In genomic region chr1:11682287-11682771, GRCh38 we compare ENCODE assay signal across 1 cellular context.
TF ChIP-seq lines count a peak whose summit lies in the region.

No MANE protein-coding gene starts in this region.

TF ChIP-seq in GM23338, 12 proteins besides CTCF, POLR2A, EP300 and RAD21:
- no peak for TF ChIP-seq JUNB (IDR thresholded peaks at IDR 0.05; ENCODE audit: unreplicated experiment)
- no peak for TF ChIP-seq ZNF331 (CRISPR knock-in tag; IDR thresholded peaks at IDR 0.05; ENCODE audit: low read depth)
- TF ChIP-seq, protein P1, sequence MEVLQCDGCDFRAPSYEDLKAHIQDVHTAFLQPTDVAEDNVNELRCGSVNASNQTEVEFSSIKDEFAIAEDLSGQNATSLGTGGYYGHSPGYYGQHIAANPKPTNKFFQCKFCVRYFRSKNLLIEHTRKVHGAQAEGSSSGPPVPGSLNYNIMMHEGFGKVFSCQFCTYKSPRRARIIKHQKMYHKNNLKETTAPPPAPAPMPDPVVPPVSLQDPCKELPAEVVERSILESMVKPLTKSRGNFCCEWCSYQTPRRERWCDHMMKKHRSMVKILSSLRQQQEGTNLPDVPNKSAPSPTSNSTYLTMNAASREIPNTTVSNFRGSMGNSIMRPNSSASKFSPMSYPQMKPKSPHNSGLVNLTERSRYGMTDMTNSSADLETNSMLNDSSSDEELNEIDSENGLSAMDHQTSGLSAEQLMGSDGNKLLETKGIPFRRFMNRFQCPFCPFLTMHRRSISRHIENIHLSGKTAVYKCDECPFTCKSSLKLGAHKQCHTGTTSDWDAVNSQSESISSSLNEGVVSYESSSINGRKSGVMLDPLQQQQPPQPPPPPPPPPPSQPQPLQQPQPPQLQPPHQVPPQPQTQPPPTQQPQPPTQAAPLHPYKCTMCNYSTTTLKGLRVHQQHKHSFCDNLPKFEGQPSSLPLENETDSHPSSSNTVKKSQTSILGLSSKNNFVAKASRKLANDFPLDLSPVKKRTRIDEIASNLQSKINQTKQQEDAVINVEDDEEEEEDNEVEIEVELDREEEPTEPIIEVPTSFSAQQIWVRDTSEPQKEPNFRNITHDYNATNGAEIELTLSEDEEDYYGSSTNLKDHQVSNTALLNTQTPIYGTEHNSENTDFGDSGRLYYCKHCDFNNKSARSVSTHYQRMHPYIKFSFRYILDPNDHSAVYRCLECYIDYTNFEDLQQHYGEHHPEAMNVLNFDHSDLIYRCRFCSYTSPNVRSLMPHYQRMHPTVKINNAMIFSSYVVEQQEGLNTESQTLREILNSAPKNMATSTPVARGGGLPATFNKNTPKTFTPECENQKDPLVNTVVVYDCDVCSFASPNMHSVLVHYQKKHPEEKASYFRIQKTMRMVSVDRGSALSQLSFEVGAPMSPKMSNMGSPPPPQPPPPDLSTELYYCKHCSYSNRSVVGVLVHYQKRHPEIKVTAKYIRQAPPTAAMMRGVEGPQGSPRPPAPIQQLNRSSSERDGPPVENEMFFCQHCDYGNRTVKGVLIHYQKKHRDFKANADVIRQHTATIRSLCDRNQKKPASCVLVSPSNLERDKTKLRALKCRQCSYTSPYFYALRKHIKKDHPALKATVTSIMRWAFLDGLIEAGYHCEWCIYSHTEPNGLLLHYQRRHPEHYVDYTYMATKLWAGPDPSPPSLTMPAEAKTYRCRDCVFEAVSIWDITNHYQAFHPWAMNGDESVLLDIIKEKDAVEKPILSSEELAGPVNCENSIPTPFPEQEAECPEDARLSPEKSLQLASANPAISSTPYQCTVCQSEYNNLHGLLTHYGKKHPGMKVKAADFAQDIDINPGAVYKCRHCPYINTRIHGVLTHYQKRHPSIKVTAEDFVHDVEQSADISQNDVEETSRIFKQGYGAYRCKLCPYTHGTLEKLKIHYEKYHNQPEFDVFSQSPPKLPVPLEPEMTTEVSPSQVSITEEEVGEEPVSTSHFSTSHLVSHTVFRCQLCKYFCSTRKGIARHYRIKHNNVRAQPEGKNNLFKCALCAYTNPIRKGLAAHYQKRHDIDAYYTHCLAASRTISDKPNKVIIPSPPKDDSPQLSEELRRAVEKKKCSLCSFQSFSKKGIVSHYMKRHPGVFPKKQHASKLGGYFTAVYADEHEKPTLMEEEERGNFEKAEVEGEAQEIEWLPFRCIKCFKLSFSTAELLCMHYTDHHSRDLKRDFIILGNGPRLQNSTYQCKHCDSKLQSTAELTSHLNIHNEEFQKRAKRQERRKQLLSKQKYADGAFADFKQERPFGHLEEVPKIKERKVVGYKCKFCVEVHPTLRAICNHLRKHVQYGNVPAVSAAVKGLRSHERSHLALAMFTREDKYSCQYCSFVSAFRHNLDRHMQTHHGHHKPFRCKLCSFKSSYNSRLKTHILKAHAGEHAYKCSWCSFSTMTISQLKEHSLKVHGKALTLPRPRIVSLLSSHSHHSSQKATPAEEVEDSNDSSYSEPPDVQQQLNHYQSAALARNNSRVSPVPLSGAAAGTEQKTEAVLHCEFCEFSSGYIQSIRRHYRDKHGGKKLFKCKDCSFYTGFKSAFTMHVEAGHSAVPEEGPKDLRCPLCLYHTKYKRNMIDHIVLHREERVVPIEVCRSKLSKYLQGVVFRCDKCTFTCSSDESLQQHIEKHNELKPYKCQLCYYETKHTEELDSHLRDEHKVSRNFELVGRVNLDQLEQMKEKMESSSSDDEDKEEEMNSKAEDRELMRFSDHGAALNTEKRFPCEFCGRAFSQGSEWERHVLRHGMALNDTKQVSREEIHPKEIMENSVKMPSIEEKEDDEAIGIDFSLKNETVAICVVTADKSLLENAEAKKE (CRISPR knock-in tag; IDR thresholded peaks at IDR 0.05), result no peak
- TF ChIP-seq, protein P2, sequence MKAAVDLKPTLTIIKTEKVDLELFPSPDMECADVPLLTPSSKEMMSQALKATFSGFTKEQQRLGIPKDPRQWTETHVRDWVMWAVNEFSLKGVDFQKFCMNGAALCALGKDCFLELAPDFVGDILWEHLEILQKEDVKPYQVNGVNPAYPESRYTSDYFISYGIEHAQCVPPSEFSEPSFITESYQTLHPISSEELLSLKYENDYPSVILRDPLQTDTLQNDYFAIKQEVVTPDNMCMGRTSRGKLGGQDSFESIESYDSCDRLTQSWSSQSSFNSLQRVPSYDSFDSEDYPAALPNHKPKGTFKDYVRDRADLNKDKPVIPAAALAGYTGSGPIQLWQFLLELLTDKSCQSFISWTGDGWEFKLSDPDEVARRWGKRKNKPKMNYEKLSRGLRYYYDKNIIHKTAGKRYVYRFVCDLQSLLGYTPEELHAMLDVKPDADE (IDR thresholded peaks at IDR 0.05), result no peak
- TF ChIP-seq EZH2phosphoT487 (IDR thresholded peaks at IDR 0.05; ENCODE audit: unreplicated experiment), result no peak
- TF ChIP-seq NANOG (IDR thresholded peaks at IDR 0.05; ENCODE audit: borderline replicate concordance), result peak; percentile 89
- no peak for TF ChIP-seq CREB1 (CRISPR knock-in tag; IDR thresholded peaks at IDR 0.05; ENCODE audit: low read depth)
- TF ChIP-seq ZNF114 (CRISPR knock-in tag; IDR thresholded peaks at IDR 0.05), result no peak
- TF ChIP-seq, protein P3, sequence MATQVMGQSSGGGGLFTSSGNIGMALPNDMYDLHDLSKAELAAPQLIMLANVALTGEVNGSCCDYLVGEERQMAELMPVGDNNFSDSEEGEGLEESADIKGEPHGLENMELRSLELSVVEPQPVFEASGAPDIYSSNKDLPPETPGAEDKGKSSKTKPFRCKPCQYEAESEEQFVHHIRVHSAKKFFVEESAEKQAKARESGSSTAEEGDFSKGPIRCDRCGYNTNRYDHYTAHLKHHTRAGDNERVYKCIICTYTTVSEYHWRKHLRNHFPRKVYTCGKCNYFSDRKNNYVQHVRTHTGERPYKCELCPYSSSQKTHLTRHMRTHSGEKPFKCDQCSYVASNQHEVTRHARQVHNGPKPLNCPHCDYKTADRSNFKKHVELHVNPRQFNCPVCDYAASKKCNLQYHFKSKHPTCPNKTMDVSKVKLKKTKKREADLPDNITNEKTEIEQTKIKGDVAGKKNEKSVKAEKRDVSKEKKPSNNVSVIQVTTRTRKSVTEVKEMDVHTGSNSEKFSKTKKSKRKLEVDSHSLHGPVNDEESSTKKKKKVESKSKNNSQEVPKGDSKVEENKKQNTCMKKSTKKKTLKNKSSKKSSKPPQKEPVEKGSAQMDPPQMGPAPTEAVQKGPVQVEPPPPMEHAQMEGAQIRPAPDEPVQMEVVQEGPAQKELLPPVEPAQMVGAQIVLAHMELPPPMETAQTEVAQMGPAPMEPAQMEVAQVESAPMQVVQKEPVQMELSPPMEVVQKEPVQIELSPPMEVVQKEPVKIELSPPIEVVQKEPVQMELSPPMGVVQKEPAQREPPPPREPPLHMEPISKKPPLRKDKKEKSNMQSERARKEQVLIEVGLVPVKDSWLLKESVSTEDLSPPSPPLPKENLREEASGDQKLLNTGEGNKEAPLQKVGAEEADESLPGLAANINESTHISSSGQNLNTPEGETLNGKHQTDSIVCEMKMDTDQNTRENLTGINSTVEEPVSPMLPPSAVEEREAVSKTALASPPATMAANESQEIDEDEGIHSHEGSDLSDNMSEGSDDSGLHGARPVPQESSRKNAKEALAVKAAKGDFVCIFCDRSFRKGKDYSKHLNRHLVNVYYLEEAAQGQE (IDR thresholded peaks at IDR 0.05; ENCODE audit: unreplicated experiment), result no peak
- peak; percentile 52 for TF ChIP-seq POLR2AphosphoS5 (IDR thresholded peaks at IDR 0.05; ENCODE audit: low read depth)
